8 cellular contexts compared by ENCODE assay signal in the genomic region with DNA sequence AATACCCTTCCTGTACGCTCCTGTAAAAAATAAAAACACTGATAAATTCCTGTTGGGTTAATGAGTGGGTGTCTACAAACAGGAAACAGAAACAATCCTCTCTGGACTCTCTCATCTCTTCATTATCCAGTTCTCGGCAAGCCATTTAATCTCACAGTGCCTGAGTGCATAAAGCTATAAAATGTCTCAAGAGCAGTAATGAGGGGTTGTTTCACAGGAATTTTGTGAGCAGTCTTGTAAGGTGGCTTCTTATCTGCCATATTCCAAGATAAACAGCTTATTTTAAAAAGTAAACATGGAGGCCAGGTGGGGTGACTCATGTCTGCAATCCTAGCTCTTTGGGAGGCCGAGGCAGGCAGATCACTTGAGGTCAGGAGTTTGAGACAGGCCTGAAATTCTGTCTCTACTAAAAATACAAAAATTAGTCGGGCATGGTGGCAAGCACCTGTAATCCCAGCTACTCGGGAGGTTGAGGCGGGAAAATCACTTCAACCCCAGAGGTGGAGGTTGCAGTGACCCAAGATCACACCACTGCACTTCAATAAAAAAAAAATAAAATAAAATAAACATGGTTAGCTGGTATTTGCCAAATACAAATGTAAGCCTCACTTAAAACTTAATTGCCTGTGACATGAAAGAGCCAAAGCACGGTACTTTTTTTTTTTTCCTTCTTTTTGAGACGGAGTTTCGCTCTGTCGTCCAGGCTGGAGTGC. TPM values are rescaled to one million over a fixed set of nuclear protein-coding genes. Genes with fewer than 3 reads are reported as not detected.
A peak's percentile ranks its signal among the peaks of the same experiment; 100 is the strongest.
DNase-seq lines count a peak whose midpoint lies in the region; ATAC-seq and TF ChIP-seq lines count a peak whose summit lies in the region.

No MANE protein-coding gene starts in this region.

- DNase-seq in RPMI7951 (ENCODE audit: low read depth): peak; percentile 26
- no peak for DNase-seq in spleen
- no peak for DNase-seq in OCI-LY7 (ENCODE audit: low spot score)
- DNase-seq in NCI-H526 treated with DMSO at 0.1 percent for 48 hours (lab: John Stamatoyannopoulos, UW): no peak
- DNase-seq in Kasumi-1 (lab: John Stamatoyannopoulos, UW): no peak

- WGBS in gastroesophageal sphincter (ENCODE audit: low coverage in 1 of 2), 2 donors: 48 to 52% methylated on average over 8 to 10 of the region's 10 CpGs
- 73 to 82% (median 81%) methylated on average over 10 of the region's 10 CpGs for WGBS in spleen, 5 donors

- no peak overlapping the region for H2AFZ ChIP-seq in OCI-LY7 (ENCODE audit: low read length)

- H3K36me3 ChIP-seq in HEK293 (ENCODE audit: control insufficient read depth in 2 of 2, insufficient read depth in 1 of 2, low read length in 2 of 2): peaks cover 0 to 4% of the 10 kb centered on the region in 2 experiments; a peak in 2 of 3 replicates
- H3K36me3 ChIP-seq in gastroesophageal sphincter: peaks cover 0 to 22% of the 10 kb centered on the region in 2 donors
- H3K36me3 ChIP-seq in spleen: peaks cover 0 to 71% (median 5%) of the 10 kb centered on the region in 6 donors
- peaks cover 8% of the 10 kb centered on the region for H3K36me3 ChIP-seq in OCI-LY7 (ENCODE audit: insufficient read depth, low read length)

- H4K20me1 ChIP-seq in OCI-LY7 (ENCODE audit: insufficient read depth, low read length): no peaks in the 10 kb centered on the region

- ATAC-seq in gastroesophageal sphincter (no peak), GM19455 (IDR thresholded peaks at IDR 0.05; ENCODE audit: unreplicated experiment) (no peak)

- no peak overlapping the region for H3K4me2 ChIP-seq in OCI-LY7 (ENCODE audit: low read length)

- BruUV-seq in OCI-LY7 (replicated peaks; lab: Mats Ljungman, UMichigan): no TSS peak

- H3K79me2 ChIP-seq in OCI-LY7 (ENCODE audit: insufficient read depth, low read depth, low read length): no peaks in the 10 kb centered on the region

- H3K27ac ChIP-seq in HEK293 (ENCODE audit: extremely low read depth, low read depth, low read length) (peak overlapping the region; percentile 62), gastroesophageal sphincter (peak overlapping the region; percentile 13 to 90 (median 84)), spleen (peak overlapping the region in 6 of 8 donors; percentile 13 to 52 (median 28)), OCI-LY7 (ENCODE audit: low read depth, low read length, poor library complexity, severe bottlenecking) (no peak overlapping the region)

- no peak for TF ChIP-seq POLR2A in gastroesophageal sphincter (IDR thresholded peaks at IDR 0.05)
- TF ChIP-seq POLR2A in spleen (IDR thresholded peaks at IDR 0.05): no peak

- H3K27me3 ChIP-seq in gastroesophageal sphincter (no peaks in the 10 kb centered on the region), spleen (replicated peaks in 1 of 7) (no peaks in the 10 kb centered on the region)

- POLR2A ChIA-PET in HEK293 (lab: Yijun Ruan, JAX): interaction anchor here (0.6 to 1.6 kb wide), 9 partner anchors 9 to 165 kb away, joined by 3 to 19 read pairs (median 4); a partner anchor contains a TSS
- POLR2A ChIA-PET in OCI-LY7 (lab: Charles Lee): interaction anchor here (0.5 to 0.8 kb wide), 2 partner anchors 13 to 90 kb away, joined by 3 to 5 read pairs; no protein-coding TSS in a partner anchor

- intact Hi-C loops in spleen (cut with DNase I; ENCODE audit: low total_unique reads): no loop called here
- intact Hi-C loops in OCI-LY7 (cut with micrococcal nuclease; ENCODE audit: unreplicated experiment): no loop called here

- CTCF ChIA-PET in HEK293 (lab: Yijun Ruan, JAX) (interaction anchor here (0.6 to 2.2 kb wide), 7 partner anchors 12 to 158 kb away, joined by 3 to 8 read pairs (median 3); a partner anchor contains a TSS), OCI-LY7 (lab: Charles Lee; ENCODE audit: unreplicated experiment) (no interaction called here)

- no peaks in the 10 kb centered on the region for H3K9me3 ChIP-seq in HEK293 (ENCODE audit: control insufficient read depth, insufficient read depth, low read depth, low read length)
- H3K9me3 ChIP-seq in gastroesophageal sphincter: no peaks in the 10 kb centered on the region
- H3K9me3 ChIP-seq in spleen: no peaks in the 10 kb centered on the region
- no peaks in the 10 kb centered on the region for H3K9me3 ChIP-seq in OCI-LY7 (ENCODE audit: low read length)

- no peaks in the 10 kb centered on the region for H3K9me2 ChIP-seq in OCI-LY7 (ENCODE audit: insufficient read depth, low read length)

- TF ChIP-seq EP300 in gastroesophageal sphincter (IDR thresholded peaks at IDR 0.05): no peak

- H3K4me1 ChIP-seq in HEK293 (ENCODE audit: control insufficient read depth, insufficient read depth, low read length) (peaks cover 17% of the 10 kb centered on the region), gastroesophageal sphincter (peaks cover 3 to 81% (median 16%) of the 10 kb centered on the region in 3 donors), spleen (peaks cover 0 to 26% (median 13%) of the 10 kb centered on the region in 6 donors), OCI-LY7 (ENCODE audit: insufficient read depth, low read length, poor library complexity, severe bottlenecking) (no peaks in the 10 kb centered on the region)

- H3K4me3 ChIP-seq in HEK293 (ENCODE audit: low read depth, low read length): no peak overlapping the region
- no peak overlapping the region for H3K4me3 ChIP-seq in gastroesophageal sphincter
- no peak overlapping the region for H3K4me3 ChIP-seq in spleen
- H3K4me3 ChIP-seq in OCI-LY7 (ENCODE audit: low read depth, low read length, poor library complexity, severe bottlenecking): no peak overlapping the region

- no peak for TF ChIP-seq CTCF in HEK293 (tag by site-specific recombination; IDR thresholded peaks at IDR 0.05)
- TF ChIP-seq CTCF in gastroesophageal sphincter (IDR thresholded peaks at IDR 0.05): no peak
- no peak for TF ChIP-seq CTCF in spleen (IDR thresholded peaks at IDR 0.05 in 8 of 11, conservative IDR thresholded peaks at IDR 0.05 in 3 of 11)
- TF ChIP-seq CTCF in OCI-LY7 (conservative IDR thresholded peaks at IDR 0.05; ENCODE audit: low read length): no peak

TF ChIP-seq in HEK293, 187 proteins besides CTCF, POLR2A, EP300 and RAD21 (continues in another document):
- TF ChIP-seq KLF16 (tag by site-specific recombination; IDR thresholded peaks at IDR 0.05): peak; percentile 27
- TF ChIP-seq, protein P1, sequence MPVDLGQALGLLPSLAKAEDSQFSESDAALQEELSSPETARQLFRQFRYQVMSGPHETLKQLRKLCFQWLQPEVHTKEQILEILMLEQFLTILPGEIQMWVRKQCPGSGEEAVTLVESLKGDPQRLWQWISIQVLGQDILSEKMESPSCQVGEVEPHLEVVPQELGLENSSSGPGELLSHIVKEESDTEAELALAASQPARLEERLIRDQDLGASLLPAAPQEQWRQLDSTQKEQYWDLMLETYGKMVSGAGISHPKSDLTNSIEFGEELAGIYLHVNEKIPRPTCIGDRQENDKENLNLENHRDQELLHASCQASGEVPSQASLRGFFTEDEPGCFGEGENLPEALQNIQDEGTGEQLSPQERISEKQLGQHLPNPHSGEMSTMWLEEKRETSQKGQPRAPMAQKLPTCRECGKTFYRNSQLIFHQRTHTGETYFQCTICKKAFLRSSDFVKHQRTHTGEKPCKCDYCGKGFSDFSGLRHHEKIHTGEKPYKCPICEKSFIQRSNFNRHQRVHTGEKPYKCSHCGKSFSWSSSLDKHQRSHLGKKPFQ (tag by site-specific recombination; IDR thresholded peaks at IDR 0.05): peak; percentile 96
- no peak for TF ChIP-seq ZBTB7A (tag by site-specific recombination; IDR thresholded peaks at IDR 0.05; ENCODE audit: low read depth)
- no peak for TF ChIP-seq ZFP41 (tag by site-specific recombination; IDR thresholded peaks at IDR 0.05; ENCODE audit: borderline replicate concordance)
- 0 out of 2 replicates have a peak, but pooled peaks have one; percentile 31 for TF ChIP-seq MYNN (tag by site-specific recombination; IDR thresholded peaks at IDR 0.05; ENCODE audit: borderline replicate concordance)
- peak; percentile 89 for TF ChIP-seq GLI2 (tag by site-specific recombination; IDR thresholded peaks at IDR 0.05; ENCODE audit: borderline replicate concordance, low read depth)
- TF ChIP-seq ZBTB8A (tag by site-specific recombination; IDR thresholded peaks at IDR 0.05): peak; percentile 43; the same call in 1 of the 2 replicates
- TF ChIP-seq ZNF223 (tag by site-specific recombination; IDR thresholded peaks at IDR 0.05): no peak
- peak; percentile 89 for TF ChIP-seq ZNF600 (tag by site-specific recombination; IDR thresholded peaks at IDR 0.05)
- TF ChIP-seq, protein P2, sequence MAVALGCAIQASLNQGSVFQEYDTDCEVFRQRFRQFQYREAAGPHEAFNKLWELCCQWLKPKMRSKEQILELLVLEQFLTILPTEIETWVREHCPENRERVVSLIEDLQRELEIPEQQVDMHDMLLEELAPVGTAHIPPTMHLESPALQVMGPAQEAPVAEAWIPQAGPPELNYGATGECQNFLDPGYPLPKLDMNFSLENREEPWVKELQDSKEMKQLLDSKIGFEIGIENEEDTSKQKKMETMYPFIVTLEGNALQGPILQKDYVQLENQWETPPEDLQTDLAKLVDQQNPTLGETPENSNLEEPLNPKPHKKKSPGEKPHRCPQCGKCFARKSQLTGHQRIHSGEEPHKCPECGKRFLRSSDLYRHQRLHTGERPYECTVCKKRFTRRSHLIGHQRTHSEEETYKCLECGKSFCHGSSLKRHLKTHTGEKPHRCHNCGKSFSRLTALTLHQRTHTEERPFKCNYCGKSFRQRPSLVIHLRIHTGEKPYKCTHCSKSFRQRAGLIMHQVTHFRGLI (tag by site-specific recombination; IDR thresholded peaks at IDR 0.05): no peak; the same call in 1 of the 2 replicates
- 0 out of 2 replicates have a peak, but pooled peaks have one; percentile 54 for TF ChIP-seq ZNF10 (tag by site-specific recombination; IDR thresholded peaks at IDR 0.05)
- TF ChIP-seq, protein P3, sequence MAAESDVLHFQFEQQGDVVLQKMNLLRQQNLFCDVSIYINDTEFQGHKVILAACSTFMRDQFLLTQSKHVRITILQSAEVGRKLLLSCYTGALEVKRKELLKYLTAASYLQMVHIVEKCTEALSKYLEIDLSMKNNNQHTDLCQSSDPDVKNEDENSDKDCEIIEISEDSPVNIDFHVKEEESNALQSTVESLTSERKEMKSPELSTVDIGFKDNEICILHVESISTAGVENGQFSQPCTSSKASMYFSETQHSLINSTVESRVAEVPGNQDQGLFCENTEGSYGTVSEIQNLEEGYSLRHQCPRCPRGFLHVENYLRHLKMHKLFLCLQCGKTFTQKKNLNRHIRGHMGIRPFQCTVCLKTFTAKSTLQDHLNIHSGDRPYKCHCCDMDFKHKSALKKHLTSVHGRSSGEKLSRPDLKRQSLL (tag by site-specific recombination; IDR thresholded peaks at IDR 0.05): peak; percentile 79

RNA-seq across cellular contexts. Expression of a gene that starts 54.0 kb away (rescaled TPM):
- total RNA-seq in RPMI7951 (2014; rRNA removed; shearing (Covaris generic)): 16.9 and 23.1 TPM in 2 replicates
- total RNA-seq in gastroesophageal sphincter: 100 to 1,000 TPM; 186 to 272 (median 208) TPM
- total RNA-seq in spleen: 10 to 100 TPM; 54.7 to 80.2 (median 60.4) TPM
- 10 to 100 TPM in 1 of 3 donors, 1 to 10 TPM in 2; 7.8 to 13.1 (median 9.7) TPM for polyA plus RNA-seq in spleen
- total RNA-seq in OCI-LY7 (2014; rRNA removed; shearing (Covaris generic)): 11.2 and 15.3 TPM in 2 replicates
- 25.6 and 26.2 TPM in 2 replicates for total RNA-seq in OCI-LY7 (2022)
